11 cellular contexts compared by ENCODE assay signal in genomic region chr5:78511116-78511906, GRCh38.
DNase-seq lines count a peak whose midpoint lies in the region; ATAC-seq and TF ChIP-seq lines count a peak whose summit lies in the region.
"Had no signal": no experiment of that assay in that cellular context is flagged by ENCODE, and none has a peak within 500 bp of the region (broad histone marks: within the 10 kb centered on the region; RNA-seq: fewer than 3 reads in every experiment).

No MANE protein-coding gene starts in this region.

- no peak for TF ChIP-seq POLR2A in stomach (IDR thresholded peaks at IDR 0.05)

- H3K27me3 Mint-ChIP-seq in IgD-negative memory B cell (peaks cover 8% of the 10 kb centered on the region), WTC11 (ENCODE audit: low read depth) (no peaks in the 10 kb centered on the region)
- peaks cover 41 to 64% of the 10 kb centered on the region in 2 donors for H3K27me3 Mint-ChIP-seq in CD4-positive, alpha-beta memory T cell

- ATAC-seq in WTC11 = no peak
- peak; percentile 39 to 48 for ATAC-seq in lower lobe of right lung
- no peak for ATAC-seq in HG03354 (IDR thresholded peaks at IDR 0.05; ENCODE audit: poor library complexity, severe bottlenecking, unreplicated experiment)

- H3K9me3 ChIP-seq in lower lobe of right lung (no peaks in the 10 kb centered on the region), stomach (no peaks in the 10 kb centered on the region)
- H3K9me3 ChIP-seq in CD4-positive, alpha-beta memory T cell (ENCODE audit: control insufficient read depth in 1 of 2, low read length in 2 of 2) = no peaks in the 10 kb centered on the region

- CTCF ChIA-PET in WTC11 (lab: Charles Lee) = interaction anchor here (0.7 to 4.3 kb wide), 5 partner anchors 15 to 102 kb away, joined by 3 to 19 read pairs (median 3); no protein-coding TSS in a partner anchor
- CTCF ChIA-PET in CD4-positive, alpha-beta memory T cell (lab: Charles Lee; ENCODE audit: partially characterized antibody) = no interaction called here

- DNase-seq in WTC11 (ENCODE audit: low spot score) = no peak
- peak; percentile 63 for DNase-seq in lower lobe of right lung
- no peak for DNase-seq in stomach
- DNase-seq in CD4-positive, alpha-beta memory T cell = no peak
- no peak for DNase-seq in DMS153 (lab: John Stamatoyannopoulos, UW)
- no peak for DNase-seq in NCI-H187 (lab: John Stamatoyannopoulos, UW)
- DNase-seq: activated naive CD8-positive, alpha-beta T cell treated with anti-CD3 and anti-CD28 coated beads, Interleukin-2, amount 10 ng/mL, durations not matched to agents 7 days and 5 days; DMS79 treated with DMSO at 0.1 percent for 48 hours; NK-92 treated with Interleukin-12 subunit alpha and Interleukin-12 subunit beta, amount 100 ng/mL, for 24 hours had no signal

- 80 to 89% (median 86%) methylated on average over 10 of the region's 10 CpGs for WGBS in stomach, 5 donors

- H3K36me3 Mint-ChIP-seq in IgD-negative memory B cell (peaks cover 5% of the 10 kb centered on the region), WTC11 (peaks cover 3% of the 10 kb centered on the region; the same call in 1 of the 2 replicates)
- no peaks in the 10 kb centered on the region for H3K36me3 Mint-ChIP-seq in CD4-positive, alpha-beta memory T cell
- H3K36me3 Mint-ChIP-seq: activated naive CD8-positive, alpha-beta T cell treated with anti-CD3 and anti-CD28 coated beads, Interleukin-2, amount 10 ng/mL, durations not matched to agents 7 days and 5 days had no signal

- H3K4me3 Mint-ChIP-seq in IgD-negative memory B cell = peak overlapping the region in 3 of 4 donors; percentile 51 to 84 (median 84)
- H3K4me3 Mint-ChIP-seq in WTC11 = peak overlapping the region; percentile 64
- peak overlapping the region in 4 of 8 donors; percentile 23 to 84 (median 58) for H3K4me3 Mint-ChIP-seq in CD4-positive, alpha-beta memory T cell

- peak overlapping the region; percentile 63 for H3K4me3 ChIP-seq in lower lobe of right lung
- H3K4me3 ChIP-seq in stomach = no peak overlapping the region
- no peak overlapping the region for H3K4me3 ChIP-seq in CD4-positive, alpha-beta memory T cell (ENCODE audit: low read length in 2 of 2)

- peaks cover 12 to 14% (median 14%) of the 10 kb centered on the region in 3 donors for H3K4me1 Mint-ChIP-seq in IgD-negative memory B cell
- peaks cover 45% of the 10 kb centered on the region for H3K4me1 Mint-ChIP-seq in WTC11
- peaks cover 9 to 20% (median 10%) of the 10 kb centered on the region in 4 donors for H3K4me1 Mint-ChIP-seq in CD4-positive, alpha-beta memory T cell

- H3K4me1 ChIP-seq in lower lobe of right lung (peaks cover 45% of the 10 kb centered on the region), stomach (peaks cover 3 to 56% (median 33%) of the 10 kb centered on the region in 4 donors)
- H3K4me1 ChIP-seq in CD4-positive, alpha-beta memory T cell (ENCODE audit: insufficient read depth, low read length) = peaks cover 9% of the 10 kb centered on the region

- TF ChIP-seq CTCF in WTC11 (IDR thresholded peaks at IDR 0.05) (no peak), lower lobe of right lung (IDR thresholded peaks at IDR 0.05) (no peak), stomach (IDR thresholded peaks at IDR 0.05) (no peak)

- peaks cover 0 to 5% (median 0%) of the 10 kb centered on the region in 3 donors for H3K9me3 Mint-ChIP-seq in IgD-negative memory B cell
- no peaks in the 10 kb centered on the region for H3K9me3 Mint-ChIP-seq in WTC11
- H3K9me3 Mint-ChIP-seq in CD4-positive, alpha-beta memory T cell = no peaks in the 10 kb centered on the region
- H3K9me3 Mint-ChIP-seq: activated naive CD8-positive, alpha-beta T cell treated with anti-CD3 and anti-CD28 coated beads, Interleukin-2, amount 10 ng/mL, durations not matched to agents 7 days and 5 days had no signal

- peak overlapping the region; percentile 76 for H3K27ac ChIP-seq in lower lobe of right lung
- peak overlapping the region in 4 of 5 donors; percentile 18 to 78 (median 72) for H3K27ac ChIP-seq in stomach
- H3K27ac ChIP-seq in CD4-positive, alpha-beta memory T cell (ENCODE audit: low read depth, low read length) = no peak overlapping the region

- H3K36me3 ChIP-seq in lower lobe of right lung = no peaks in the 10 kb centered on the region
- no peaks in the 10 kb centered on the region for H3K36me3 ChIP-seq in stomach
- no peaks in the 10 kb centered on the region for H3K36me3 ChIP-seq in CD4-positive, alpha-beta memory T cell (ENCODE audit: insufficient read depth, low read length)

- TF ChIP-seq EP300 in stomach (IDR thresholded peaks at IDR 0.05) = no peak

- peak overlapping the region in 1 of 3 donors; percentile 40 for H3K27ac Mint-ChIP-seq in IgD-negative memory B cell
- H3K27ac Mint-ChIP-seq in WTC11 = no peak overlapping the region
- H3K27ac Mint-ChIP-seq in CD4-positive, alpha-beta memory T cell = no peak overlapping the region
- H3K27ac Mint-ChIP-seq: activated naive CD8-positive, alpha-beta T cell treated with anti-CD3 and anti-CD28 coated beads, Interleukin-2, amount 10 ng/mL, durations not matched to agents 7 days and 5 days had no signal

- POLR2A ChIA-PET in WTC11 (lab: Charles Lee) = interaction anchor here (0.5 to 1.7 kb wide), 2 partner anchors 15 to 1190 kb away, joined by 3 read pairs; no protein-coding TSS in a partner anchor
- POLR2A ChIA-PET in CD4-positive, alpha-beta memory T cell (lab: Charles Lee; ENCODE audit: partially characterized antibody) = no interaction called here

- H3K27me3 ChIP-seq in lower lobe of right lung (ENCODE audit: low read depth) (no peaks in the 10 kb centered on the region), stomach (no peaks in the 10 kb centered on the region)
- peaks cover 7% of the 10 kb centered on the region for H3K27me3 ChIP-seq in CD4-positive, alpha-beta memory T cell (ENCODE audit: insufficient read depth, low read length)

- intact Hi-C loops in lower lobe of right lung (cut with DNase I) = no loop called here
- intact Hi-C loops in stomach (cut with DNase I; ENCODE audit: low total_unique reads) = no loop called here
- intact Hi-C loops in CD4-positive, alpha-beta memory T cell (cut with micrococcal nuclease) = no loop called here

TF ChIP-seq in WTC11, 78 proteins besides CTCF, POLR2A, EP300 and RAD21 (continues in another document):
- TF ChIP-seq KAT7 (CRISPR knock-in tag; IDR thresholded peaks at IDR 0.05; ENCODE audit: borderline replicate concordance) (no peak), HMGXB4 (CRISPR knock-in tag; IDR thresholded peaks at IDR 0.05) (no peak), CDX4 (CRISPR knock-in tag; IDR thresholded peaks at IDR 0.05; ENCODE audit: borderline replicate concordance) (no peak), GRHL2 (CRISPR knock-in tag; IDR thresholded peaks at IDR 0.05; ENCODE audit: insufficient replicate concordance, severe bottlenecking) (no peak), EMX1 (CRISPR knock-in tag; IDR thresholded peaks at IDR 0.05) (no peak), MXD4 (CRISPR knock-in tag; IDR thresholded peaks at IDR 0.05; ENCODE audit: borderline replicate concordance) (no peak), ZNF425 (CRISPR knock-in tag; conservative IDR thresholded peaks at IDR 0.05) (no peak), IRF2 (CRISPR knock-in tag; IDR thresholded peaks at IDR 0.05; ENCODE audit: borderline replicate concordance, low read depth) (no peak)

Comparison
In these comparisons a context has a peak if more than half of its experiments do, and no peak if none do; other contexts are left out.
1. ATAC-seq: peak in lower lobe of right lung (2 of 2); none in WTC11 (single experiment) and HG03354 (single experiment).